8 cellular contexts compared by ENCODE assay signal in the genomic region with DNA sequence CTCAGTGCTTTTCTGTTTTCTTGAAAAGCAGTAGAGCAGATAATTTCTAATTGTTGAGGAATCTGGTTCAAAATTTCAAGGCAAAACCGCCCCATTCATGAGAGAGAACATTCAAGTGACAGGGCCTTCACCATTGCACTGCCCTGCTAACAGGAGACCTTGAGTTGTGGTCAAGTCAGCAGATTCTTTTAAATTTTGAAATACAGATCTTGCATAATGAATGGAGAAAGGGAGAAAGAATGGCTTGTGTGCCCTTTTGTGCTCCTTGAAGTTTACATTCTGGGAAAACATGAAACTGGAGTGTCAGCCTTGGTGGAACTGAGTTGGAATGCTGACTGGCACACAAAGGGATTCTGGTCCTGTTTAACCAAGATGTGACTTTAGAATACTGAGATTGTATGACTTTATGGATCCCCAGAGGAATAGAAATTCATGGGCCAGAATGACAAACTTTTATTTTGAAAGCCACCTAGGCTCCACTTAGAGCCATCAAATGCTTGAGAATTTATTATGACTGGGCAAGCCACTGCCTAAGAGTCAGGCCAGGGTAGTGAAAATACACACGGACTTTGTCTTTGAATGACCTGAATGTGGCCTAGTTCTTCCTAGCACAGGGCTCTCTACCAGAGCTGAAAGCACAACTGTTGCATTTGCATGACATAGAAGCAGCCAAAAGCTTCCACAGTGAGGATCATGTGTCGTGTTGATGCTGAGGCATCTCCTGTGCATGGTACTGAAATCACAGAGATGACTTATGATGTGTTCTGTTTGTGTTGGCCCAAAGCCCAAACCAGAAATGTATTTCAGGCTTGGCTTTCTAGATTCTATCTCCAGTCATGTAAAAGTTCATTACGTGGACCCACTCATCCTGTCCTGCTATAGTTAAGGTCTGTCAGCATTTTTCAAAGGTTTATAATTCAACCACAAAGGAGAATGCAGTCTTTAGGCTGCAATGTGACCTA.
DNase-seq lines count a peak whose midpoint lies in the region; ATAC-seq and TF ChIP-seq lines count a peak whose summit lies in the region.

No MANE protein-coding gene starts in this region.

- no peak for ATAC-seq in GM18870 (IDR thresholded peaks at IDR 0.05; ENCODE audit: unreplicated experiment)
- ATAC-seq in GM18505 (IDR thresholded peaks at IDR 0.05; ENCODE audit: unreplicated experiment) = no peak

- no peaks in the 10 kb centered on the region for H3K9me3 ChIP-seq in transverse colon

- no peak for TF ChIP-seq EP300 in transverse colon (IDR thresholded peaks at IDR 0.05; ENCODE audit: low read depth)

- peak overlapping the region; percentile 12 to 56 (median 34) for H3K27ac ChIP-seq in transverse colon

- no peaks in the 10 kb centered on the region for H3K36me3 ChIP-seq in transverse colon

- in situ Hi-C loops in transverse colon (cut with MboI; ENCODE audit: low pct_ligation_motif_present in 1 of 4, low pct_unique_long_range_greater_than_20kb in 1 of 4, low sequenced_read_pairs in 3 of 4) = no loop called here

- TF ChIP-seq POLR2A in transverse colon (IDR thresholded peaks at IDR 0.05) (no peak), GM18505 (IDR thresholded peaks at IDR 0.05; ENCODE audit: borderline replicate concordance, extremely low read depth, insufficient read depth, insufficient read length) (no peak)

- H3K4me1 ChIP-seq in transverse colon = peaks cover 0 to 17% (median 0%) of the 10 kb centered on the region in 4 donors

- intact Hi-C loops in transverse colon (cut with DNase I; ENCODE audit: low total_unique reads) = no loop called here

- no peak overlapping the region for H3K4me3 ChIP-seq in transverse colon

- 50 to 56% methylated on average over 4 of the region's 4 CpGs for WGBS in transverse colon (ENCODE audit: low coverage in 1 of 2), 2 donors

- H3K27me3 ChIP-seq in transverse colon = no peaks in the 10 kb centered on the region

- no peak for TF ChIP-seq CTCF in transverse colon (IDR thresholded peaks at IDR 0.05)

- DNase-seq in NCI-H1105 treated with DMSO at 0.1 percent for 48 hours (lab: John Stamatoyannopoulos, UW) = peak; percentile 2
- DNase-seq in NCI-H1105 (lab: John Stamatoyannopoulos, UW) = no peak
- DNase-seq in astrocyte of the hippocampus (ENCODE audit: low read depth, low spot score) = peak; percentile 95
- peak; percentile 51 for DNase-seq in iPS-NIHi7 (ENCODE audit: extremely low spot score)
- no peak for DNase-seq in transverse colon
- no peak for DNase-seq in stimulated activated CD4-positive, alpha-beta T cell treated with anti-CD3 and anti-CD28 coated beads, Interleukin-4, amount 100 ng/mL, for 1 hour

Comparison
In these comparisons a context has a peak if more than half of its experiments do, and no peak if none do; other contexts are left out.
1. DNase-seq: peak in NCI-H1105 treated with DMSO at 0.1 percent for 48 hours (single experiment), astrocyte of the hippocampus (single experiment) and iPS-NIHi7 (single experiment); none in NCI-H1105 (single experiment), transverse colon (single experiment) and stimulated activated CD4-positive, alpha-beta T cell treated with anti-CD3 and anti-CD28 coated beads, Interleukin-4, amount 100 ng/mL, for 1 hour (single experiment).